In the genomic region with DNA sequence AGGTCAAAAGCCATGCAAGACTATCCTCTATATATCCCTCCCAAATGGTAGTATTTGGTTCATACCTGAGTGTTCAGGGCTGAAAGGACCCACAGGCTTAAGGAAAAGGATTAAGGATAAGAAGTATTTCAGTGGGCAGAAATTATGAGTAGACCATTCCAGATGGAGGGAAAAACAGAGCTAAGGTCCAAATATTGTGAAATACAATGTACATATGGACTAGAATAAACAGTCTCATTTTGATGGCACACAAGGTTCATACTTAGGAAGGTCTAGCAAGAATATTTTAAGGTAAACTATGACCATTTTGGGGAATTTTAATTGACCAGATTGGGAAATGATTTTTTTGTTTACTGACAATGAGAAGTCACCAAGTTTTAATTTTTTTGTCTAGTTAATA, we compare ENCODE assay signal across 19 cellular contexts.
DNase-seq lines count a peak whose midpoint lies in the region; ATAC-seq, FAIRE-seq and TF ChIP-seq lines count a peak whose summit lies in the region.
"Had no signal": no experiment of that assay in that cellular context is flagged by ENCODE, and none has a peak within 500 bp of the region (broad histone marks: within the 10 kb centered on the region; RNA-seq: fewer than 3 reads in every experiment).

No MANE protein-coding gene starts in this region.

- H3K9ac ChIP-seq in HepG2 (ENCODE audit: insufficient read depth, low read depth, low read length) = no peak overlapping the region
- no peak overlapping the region for H3K9ac ChIP-seq in Karpas-422 (ENCODE audit: low read length)
- H3K9ac ChIP-seq: KMS-11 had no signal

- TF ChIP-seq EP300 in HepG2 (IDR thresholded peaks at IDR 0.05; ENCODE audit: low read depth in 2 of 2, low read length in 2 of 2) = no peak
- TF ChIP-seq EP300 in HepG2 (CRISPR knock-in tag; IDR thresholded peaks at IDR 0.05; ENCODE audit: borderline replicate concordance) = no peak

- TF ChIP-seq POLR2A in HepG2 (IDR thresholded peaks at IDR 0.05; ENCODE audit: insufficient read depth in 1 of 2, low read depth in 2 of 2, low read length in 2 of 2) (no peak), right lobe of liver (IDR thresholded peaks at IDR 0.05) (no peak), testis (IDR thresholded peaks at IDR 0.05) (no peak)

- H3K4me1 ChIP-seq in HepG2 (ENCODE audit: insufficient read depth, low read length) (no peaks in the 10 kb centered on the region), right lobe of liver (no peaks in the 10 kb centered on the region), Karpas-422 (ENCODE audit: low read length) (no peaks in the 10 kb centered on the region), testis (no peaks in the 10 kb centered on the region)
- no peaks in the 10 kb centered on the region for H3K4me1 ChIP-seq in effector memory CD4-positive, alpha-beta T cell (ENCODE audit: control insufficient read depth, insufficient read depth, low read length, poor library complexity, severe bottlenecking)
- H3K4me1 ChIP-seq: Caco-2 had no signal

- no peak overlapping the region for H3K27ac ChIP-seq in HepG2 (ENCODE audit: extremely low read length, insufficient read depth, low read length)
- H3K27ac ChIP-seq in right lobe of liver = no peak overlapping the region
- no peak overlapping the region for H3K27ac ChIP-seq in Karpas-422 (ENCODE audit: low read length)
- no peak overlapping the region for H3K27ac ChIP-seq in testis
- no peak overlapping the region for H3K27ac ChIP-seq in effector memory CD4-positive, alpha-beta T cell (ENCODE audit: insufficient read depth, low read length, poor library complexity, severe bottlenecking)
- H3K27ac ChIP-seq: 22Rv1, A549, KMS-11 had no signal

- no peaks in the 10 kb centered on the region for H3K27me3 ChIP-seq in HepG2 (ENCODE audit: control insufficient read depth in 1 of 2, insufficient read depth in 2 of 2, low read length in 2 of 2)
- H3K27me3 ChIP-seq in right lobe of liver = no peaks in the 10 kb centered on the region
- no peaks in the 10 kb centered on the region for H3K27me3 ChIP-seq in Karpas-422 (ENCODE audit: low read length)
- no peaks in the 10 kb centered on the region for H3K27me3 ChIP-seq in testis
- no peaks in the 10 kb centered on the region for H3K27me3 ChIP-seq in effector memory CD4-positive, alpha-beta T cell (replicated peaks; ENCODE audit: control insufficient read depth, insufficient read depth, low read length, poor library complexity, severe bottlenecking)

- H2AFZ ChIP-seq in HepG2 (ENCODE audit: low read length) (no peak overlapping the region), Karpas-422 (ENCODE audit: low read length) (no peak overlapping the region)

- H3K36me3 ChIP-seq in HepG2 (replicated peaks in 1 of 2; ENCODE audit: control insufficient read depth in 1 of 2, insufficient read depth in 2 of 2, low read length in 2 of 2) (no peaks in the 10 kb centered on the region), right lobe of liver (no peaks in the 10 kb centered on the region), Karpas-422 (ENCODE audit: insufficient read depth, low read length) (no peaks in the 10 kb centered on the region), testis (ENCODE audit: low read depth, missing control alignments) (no peaks in the 10 kb centered on the region)
- H3K36me3 ChIP-seq in effector memory CD4-positive, alpha-beta T cell (ENCODE audit: control insufficient read depth, insufficient read depth, low read length) = no peaks in the 10 kb centered on the region

- in situ Hi-C loops in HepG2 (cut with HindIII; ENCODE audit: extremely low pct_ligation_motif_present, low pct_unique_long_range_greater_than_20kb) = no loop called here

- no peak overlapping the region for H3K4me2 ChIP-seq in HepG2 (ENCODE audit: low read depth, low read length)
- no peak overlapping the region for H3K4me2 ChIP-seq in Karpas-422 (ENCODE audit: low read depth, low read length, poor library complexity, severe bottlenecking)
- H3K4me2 ChIP-seq: A549, KMS-11 had no signal

- BruUV-seq in HepG2 (replicated peaks; lab: Mats Ljungman, UMichigan) = no TSS peak

- POLR2A ChIA-PET in HepG2 (lab: Yijun Ruan, JAX) = no interaction called here

- H3K79me2 ChIP-seq in HepG2 (ENCODE audit: insufficient read depth, low read length) (no peaks in the 10 kb centered on the region), Karpas-422 (ENCODE audit: low read length) (no peaks in the 10 kb centered on the region)

- DNase-seq in HepG2 (ENCODE audit: low spot score) (no peak), right lobe of liver (no peak), Karpas-422 (peak; percentile 30), fibroblast of gingiva (ENCODE audit: low read depth) (peak; percentile 9), testis (no peak), retina (no peak)
- DNase-seq in effector memory CD4-positive, alpha-beta T cell = no peak
- DNase-seq: AML-193; Caco-2; CD4-positive, alpha-beta T cell; DMS79; GDM1; H9 had no signal

- peaks cover 99% of the 10 kb centered on the region for H3K9me3 ChIP-seq in HepG2 (ENCODE audit: low read length)
- H3K9me3 ChIP-seq in right lobe of liver = no peaks in the 10 kb centered on the region
- H3K9me3 ChIP-seq in Karpas-422 (ENCODE audit: low read length) = peaks cover 49% of the 10 kb centered on the region
- H3K9me3 ChIP-seq in testis = no peaks in the 10 kb centered on the region
- no peaks in the 10 kb centered on the region for H3K9me3 ChIP-seq in effector memory CD4-positive, alpha-beta T cell (ENCODE audit: control insufficient read depth, low read length)
- H3K9me3 ChIP-seq: A549, Caco-2 had no signal

- H3K9me2 ChIP-seq in Karpas-422 (replicated peaks; ENCODE audit: insufficient read depth, low read length) = no peaks in the 10 kb centered on the region

- CTCF ChIA-PET in HepG2 (lab: Yijun Ruan, JAX; ENCODE audit: low intra/inter-chr PET ratio, low total read pairs) = no interaction called here

- H3K4me3 ChIP-seq in HepG2 (replicated peaks in 1 of 3; ENCODE audit: insufficient read depth in 1 of 3, low read depth in 2 of 3, low read length in 3 of 3) (no peak overlapping the region), right lobe of liver (no peak overlapping the region), Karpas-422 (ENCODE audit: low read length) (no peak overlapping the region), testis (no peak overlapping the region)
- H3K4me3 ChIP-seq in effector memory CD4-positive, alpha-beta T cell (ENCODE audit: insufficient read depth, low read depth, low read length, poor library complexity, severe bottlenecking) = no peak overlapping the region
- H3K4me3 ChIP-seq: A549 had no signal

- ATAC-seq in HepG2 (no peak), right lobe of liver (no peak)
- ATAC-seq: A549 had no signal

- intact Hi-C loops in HepG2 (cut with micrococcal nuclease; ENCODE audit: unreplicated experiment) = no loop called here
- intact Hi-C loops in right lobe of liver (cut with DNase I) = no loop called here
- intact Hi-C loops in testis (cut with DNase I; ENCODE audit: low total_unique reads) = no loop called here

- TF ChIP-seq CTCF in HepG2 (CRISPR knock-in tag; IDR thresholded peaks at IDR 0.05) (no peak), right lobe of liver (IDR thresholded peaks at IDR 0.05) (no peak), testis (IDR thresholded peaks at IDR 0.05) (no peak)

- TF ChIP-seq RAD21 in HepG2 (CRISPR knock-in tag; IDR thresholded peaks at IDR 0.05) = no peak

- FAIRE-seq in HepG2 (lab: Jason Lieb, UNC) = no peak
- FAIRE-seq: A549, GM12892, GM18507, H1 had no signal

- H4K20me1 ChIP-seq in HepG2 (ENCODE audit: insufficient read depth, low read length) (no peaks in the 10 kb centered on the region), Karpas-422 (ENCODE audit: insufficient read depth, low read depth, low read length) (no peaks in the 10 kb centered on the region)

TF ChIP-seq in HepG2, 621 proteins besides CTCF, POLR2A, EP300 and RAD21:
- TF ChIP-seq CEBPB (IDR thresholded peaks at IDR 0.05; ENCODE audit: borderline replicate concordance, low read depth, low read length) (peak; percentile 58; the same call in 1 of the 2 replicates), SNAPC2 (CRISPR knock-in tag; IDR thresholded peaks at IDR 0.05) (no peak)
TF ChIP-seq in HepG2: peak in this region for 1.

Comparison
In these comparisons a context has a peak if more than half of its experiments do, and no peak if none do; other contexts are left out.
1. DNase-seq: peak in Karpas-422 (single experiment) and fibroblast of gingiva (single experiment); none in HepG2 (single experiment), right lobe of liver (0 of 3), testis (single experiment), effector memory CD4-positive, alpha-beta T cell (0 of 3) and retina (single experiment).